Comparison of ENCODE assay signal across 8 cellular contexts in genomic region chr19:55516878-55517620, GRCh38. TPM values are rescaled to one million over a fixed set of nuclear protein-coding genes. Genes with fewer than 3 reads are reported as not detected.
DNase-seq lines count a peak whose midpoint lies in the region; ATAC-seq lines count a peak whose summit lies in the region.

No MANE protein-coding gene starts in this region.

- H3K4me3 ChIP-seq in endocrine pancreas (ENCODE audit: control insufficient read depth, insufficient read depth, low read length) = no peak overlapping the region

- no peaks in the 10 kb centered on the region for H3K9me3 ChIP-seq in endocrine pancreas (ENCODE audit: control insufficient read depth, low read length)

- H3K9ac ChIP-seq in endocrine pancreas (ENCODE audit: control insufficient read depth, insufficient read depth, low read length) = peak overlapping the region; percentile 19

- no peaks in the 10 kb centered on the region for H3K4me1 ChIP-seq in endocrine pancreas (ENCODE audit: control insufficient read depth, insufficient read depth, low read length)

- DNase-seq in COR-L47 (lab: John Stamatoyannopoulos, UW) (peak; percentile 89), HT1080 (ENCODE audit: low read depth) (peak; percentile 86), NOMO-1 (lab: John Stamatoyannopoulos, UW; ENCODE audit: unreplicated experiment in 2 of 2) (peak; percentile 81 to 82), mesenteric fat pad (ENCODE audit: low spot score) (peak; percentile 98)
- DNase-seq in activated CD8-positive, alpha-beta memory T cell treated with anti-CD3 and anti-CD28 coated beads for 48 hours (ENCODE audit: low read depth in 2 of 3, low spot score in 2 of 3) = peak; percentile 77 to 93 (median 93)
- DNase-seq in stimulated activated CD8-positive, alpha-beta memory T cell treated with anti-CD3 and anti-CD28 coated beads, Interleukin-15, amount 100 ng/mL, for 1 hour (ENCODE audit: low read depth) = peak; percentile 84

- ATAC-seq in GM21367 (IDR thresholded peaks at IDR 0.05; ENCODE audit: unreplicated experiment) = peak; percentile 90

- no peaks in the 10 kb centered on the region for H3K36me3 ChIP-seq in endocrine pancreas (ENCODE audit: control insufficient read depth, insufficient read depth, low read length)

- H3K27me3 ChIP-seq in endocrine pancreas (ENCODE audit: control insufficient read depth, insufficient read depth, low read length) = no peaks in the 10 kb centered on the region

RNA-seq across cellular contexts. Expression of gene SBK2, which starts 19.9 kb away (rescaled TPM):
- total RNA-seq in HT1080 (2014; rRNA removed; shearing (Covaris generic)) = not detected in 2 replicates
- polyA plus RNA-seq in HT1080 (2015; cell fraction: cytosol; rRNA removed) = not detected in 2 replicates
- polyA plus RNA-seq in HT1080 (2015; cell fraction: nucleus; rRNA removed) = not detected in 2 replicates
- total RNA-seq in mesenteric fat pad = not detected

RNA-seq across cellular contexts. Expression of gene SBK3, which starts 28.3 kb away (rescaled TPM):
- total RNA-seq in HT1080 (2014; rRNA removed; shearing (Covaris generic)) = not detected in 2 replicates
- polyA plus RNA-seq in HT1080 (2015; cell fraction: cytosol; rRNA removed) = not detected in 2 replicates
- polyA plus RNA-seq in HT1080 (2015; cell fraction: nucleus; rRNA removed) = 0.48 TPM in 1 of 2 replicates, not detected in the other
- 1.7 TPM for total RNA-seq in mesenteric fat pad

RNA-seq across cellular contexts. Expression of gene SSC5D, which starts 28.8 kb away (rescaled TPM):
- total RNA-seq in HT1080 (2014; rRNA removed; shearing (Covaris generic)) = 0.05 and 0.07 TPM in 2 replicates
- 0.03 TPM in 1 of 2 replicates, not detected in the other for polyA plus RNA-seq in HT1080 (2015; cell fraction: cytosol; rRNA removed)
- polyA plus RNA-seq in HT1080 (2015; cell fraction: nucleus; rRNA removed) = not detected in 2 replicates
- total RNA-seq in mesenteric fat pad = 13.9 TPM

RNA-seq across cellular contexts. Expression of gene NAT14, which starts 32.1 kb away (rescaled TPM):
- total RNA-seq in HT1080 (2014; rRNA removed; shearing (Covaris generic)) = 27.4 and 31.7 TPM in 2 replicates
- polyA plus RNA-seq in HT1080 (2015; cell fraction: cytosol; rRNA removed) = 34.2 and 37.5 TPM in 2 replicates
- 42.0 and 44.1 TPM in 2 replicates for polyA plus RNA-seq in HT1080 (2015; cell fraction: nucleus; rRNA removed)
- total RNA-seq in mesenteric fat pad = 7.3 TPM

RNA-seq across cellular contexts. Expression of gene ZNF628, which starts 40.6 kb away (rescaled TPM):
- total RNA-seq in HT1080 (2014; rRNA removed; shearing (Covaris generic)) = 2.4 and 4.6 TPM in 2 replicates
- polyA plus RNA-seq in HT1080 (2015; cell fraction: cytosol; rRNA removed) = 5.4 and 7.1 TPM in 2 replicates
- 4.0 TPM in 2 replicates for polyA plus RNA-seq in HT1080 (2015; cell fraction: nucleus; rRNA removed)
- total RNA-seq in mesenteric fat pad = 9.7 TPM

Comparison
In these comparisons a context has a peak if more than half of its experiments do, and no peak if none do; other contexts are left out.
1. RNA of gene SSC5D, which starts 28.8 kb away (total RNA-seq): 13.9 TPM in mesenteric fat pad (single experiment); 0.05 to 0.07 TPM in HT1080; every median in the first group is over 10 times any median in the second.
2. Peak in every context shown above with its lines, with median percentiles within 50 percentile points of each other: DNase-seq.